1 cellular context compared by ENCODE assay signal in genomic region chr15:64046347-64047153, GRCh38.
TF ChIP-seq lines count a peak whose summit lies in the region.

TSS of gene DAPK2 (minus strand) at chr15:64046485. CDS start at chr15:64040261, 6,224 bp downstream.

TF ChIP-seq in K562, 482 proteins besides CTCF, POLR2A, EP300 and RAD21 (continued from another document and continues in another):
- TF ChIP-seq SAP30 (IDR thresholded peaks at IDR 0.05; ENCODE audit: borderline replicate concordance, insufficient read depth, low read depth, low read length, poor library complexity, severe bottlenecking), result no peak
- no peak for TF ChIP-seq U2AF1 (optimal IDR thresholded peaks at IDR 0.05; ENCODE audit: low read depth, low read length)
- no peak for TF ChIP-seq E4F1 (CRISPR knock-in tag; IDR thresholded peaks at IDR 0.05; ENCODE audit: borderline replicate concordance)
- no peak for TF ChIP-seq FIP1L1 (IDR thresholded peaks at IDR 0.05; ENCODE audit: low read depth, low read length, poor library complexity, severe bottlenecking)
- TF ChIP-seq TARDBP (IDR thresholded peaks at IDR 0.05), result peak; percentile 72
- no peak for TF ChIP-seq PTRF (tag; IDR thresholded peaks at IDR 0.05)
- TF ChIP-seq MAX (CRISPR knock-in tag; IDR thresholded peaks at IDR 0.05), result no peak
- TF ChIP-seq ZBTB12 (CRISPR knock-in tag; IDR thresholded peaks at IDR 0.05), result no peak
- no peak for TF ChIP-seq TOE1 (IDR thresholded peaks at IDR 0.05; ENCODE audit: borderline replicate concordance)
- TF ChIP-seq TOE1 (CRISPR knock-in tag; IDR thresholded peaks at IDR 0.05; ENCODE audit: borderline replicate concordance, low read depth), result no peak
- no peak for TF ChIP-seq SAFB2 (IDR thresholded peaks at IDR 0.05; ENCODE audit: borderline replicate concordance, low read depth, low read length, severe bottlenecking)
- TF ChIP-seq TCFL5 (CRISPR knock-in tag; conservative IDR thresholded peaks at IDR 0.05), result no peak
- no peak for TF ChIP-seq NCOA4 (IDR thresholded peaks at IDR 0.05; ENCODE audit: partially characterized antibody)
- TF ChIP-seq RBFOX2 (IDR thresholded peaks at IDR 0.05; ENCODE audit: low read depth, low read length), result peak; percentile 40
- no peak for TF ChIP-seq ZNF695 (CRISPR knock-in tag; IDR thresholded peaks at IDR 0.05)
- no peak for TF ChIP-seq ZKSCAN8 (CRISPR knock-in tag; IDR thresholded peaks at IDR 0.05)
- no peak for TF ChIP-seq POLR2AphosphoS2 (IDR thresholded peaks at IDR 0.05; ENCODE audit: low read length)
- no peak for TF ChIP-seq TBL1XR1 (IDR thresholded peaks at IDR 0.05; ENCODE audit: low read length in 2 of 2)
- no peak for TF ChIP-seq LCOR (CRISPR knock-in tag; IDR thresholded peaks at IDR 0.05)
- TF ChIP-seq ZNF449 (CRISPR knock-in tag; IDR thresholded peaks at IDR 0.05), result no peak
- TF ChIP-seq FOXM1 (IDR thresholded peaks at IDR 0.05; ENCODE audit: low read depth), result no peak
- TF ChIP-seq FOXM1 (CRISPR knock-in tag; IDR thresholded peaks at IDR 0.05; ENCODE audit: low read depth), result no peak
- no peak for TF ChIP-seq KLF16 (IDR thresholded peaks at IDR 0.05)
- TF ChIP-seq DMBX1 (CRISPR knock-in tag; IDR thresholded peaks at IDR 0.05; ENCODE audit: borderline replicate concordance), result 0 out of 2 replicates have a peak, but pooled peaks have one; percentile 15
- TF ChIP-seq DEAF1 (CRISPR knock-in tag; IDR thresholded peaks at IDR 0.05), result peak; percentile 69; the same call in 1 of the 2 replicates
- no peak for TF ChIP-seq CHAMP1 (IDR thresholded peaks at IDR 0.05)
- TF ChIP-seq CXXC5 (CRISPR knock-in tag; IDR thresholded peaks at IDR 0.05), result peak; percentile 78
- no peak for TF ChIP-seq NFE2 (IDR thresholded peaks at IDR 0.05; ENCODE audit: low read depth)
- no peak for TF ChIP-seq MNT (conservative IDR thresholded peaks at IDR 0.05)
- TF ChIP-seq CCNT2 (IDR thresholded peaks at IDR 0.05; ENCODE audit: borderline replicate concordance, extremely low read depth, insufficient read length, low read depth, low read length), result peak; percentile 55
- TF ChIP-seq ZNF707 (CRISPR knock-in tag; conservative IDR thresholded peaks at IDR 0.05), result no peak
- TF ChIP-seq CREB5 (CRISPR knock-in tag; IDR thresholded peaks at IDR 0.05), result no peak
- TF ChIP-seq IRF9 (tag; IDR thresholded peaks at IDR 0.05), result no peak
- TF ChIP-seq TSC22D4 (tag; IDR thresholded peaks at IDR 0.05), result no peak
- no peak for TF ChIP-seq CBFA2T3 (IDR thresholded peaks at IDR 0.05)
- TF ChIP-seq KDM1A (IDR thresholded peaks at IDR 0.05), result no peak
- no peak for TF ChIP-seq RBM17 (IDR thresholded peaks at IDR 0.05; ENCODE audit: borderline replicate concordance, low read depth, low read length)
- TF ChIP-seq ZFX (CRISPR knock-in tag; IDR thresholded peaks at IDR 0.05), result peak; percentile 37; the same call in 1 of the 2 replicates
- TF ChIP-seq CLOCK (CRISPR knock-in tag; IDR thresholded peaks at IDR 0.05; ENCODE audit: borderline replicate concordance), result no peak
- TF ChIP-seq UBTF (IDR thresholded peaks at IDR 0.05; ENCODE audit: borderline replicate concordance in 1 of 2, low read depth in 2 of 2, low read length in 2 of 2), result peak in 1 of 2 experiments; percentile 76; a peak in 1 of 4 replicates
- TF ChIP-seq ZBTB1 (CRISPR knock-in tag; IDR thresholded peaks at IDR 0.05; ENCODE audit: borderline replicate concordance, low read depth), result no peak
- no peak for TF ChIP-seq NCOA1 (IDR thresholded peaks at IDR 0.05; ENCODE audit: low read depth)
- no peak for TF ChIP-seq HDAC1 (IDR thresholded peaks at IDR 0.05)
- TF ChIP-seq SRSF1 (IDR thresholded peaks at IDR 0.05; ENCODE audit: low read depth, low read length), result no peak
- TF ChIP-seq ZBTB8A (IDR thresholded peaks at IDR 0.05; ENCODE audit: partially characterized antibody), result no peak
- no peak for TF ChIP-seq NR1H2 (CRISPR knock-in tag; IDR thresholded peaks at IDR 0.05)
- TF ChIP-seq CC2D1A (IDR thresholded peaks at IDR 0.05), result no peak
